In genomic region chr9:125889524-125890473, GRCh38 we compare ENCODE assay signal across 1 cellular context.
TF ChIP-seq lines count a peak whose summit lies in the region.

No MANE protein-coding gene starts in this region.

TF ChIP-seq in HepG2, 621 proteins besides CTCF, POLR2A, EP300 and RAD21 (continued from another document and continues in another):
- TF ChIP-seq ZNF597 (CRISPR knock-in tag; IDR thresholded peaks at IDR 0.05) (no peak), ZNF556 (CRISPR knock-in tag; IDR thresholded peaks at IDR 0.05; ENCODE audit: borderline replicate concordance) (no peak), KDM5B (CRISPR knock-in tag; IDR thresholded peaks at IDR 0.05; ENCODE audit: borderline replicate concordance) (no peak), NFYC (CRISPR knock-in tag; IDR thresholded peaks at IDR 0.05) (no peak), ZFX (CRISPR knock-in tag; IDR thresholded peaks at IDR 0.05; ENCODE audit: low read depth) (peak; percentile 28; the same call in 1 of the 2 replicates), PAX8 (CRISPR knock-in tag; IDR thresholded peaks at IDR 0.05; ENCODE audit: borderline replicate concordance) (no peak), SNRNP70 (IDR thresholded peaks at IDR 0.05; ENCODE audit: low read depth, low read length) (no peak), HDAC2 (CRISPR knock-in tag; IDR thresholded peaks at IDR 0.05) (no peak), ZNF18 (CRISPR knock-in tag; IDR thresholded peaks at IDR 0.05; ENCODE audit: insufficient replicate concordance) (no peak), HMGXB4 (CRISPR knock-in tag; IDR thresholded peaks at IDR 0.05; ENCODE audit: borderline replicate concordance in 1 of 2, low read depth in 1 of 2) (no peak), TMF1 (CRISPR knock-in tag; IDR thresholded peaks at IDR 0.05; ENCODE audit: low read depth) (no peak), CREBL2 (CRISPR knock-in tag; IDR thresholded peaks at IDR 0.05; ENCODE audit: borderline replicate concordance) (no peak), LRRFIP1 (CRISPR knock-in tag; conservative IDR thresholded peaks at IDR 0.05) (no peak), ZSCAN25 (CRISPR knock-in tag; IDR thresholded peaks at IDR 0.05) (no peak), NCOR1 (IDR thresholded peaks at IDR 0.05; ENCODE audit: borderline replicate concordance, low read length) (no peak), ZC3H13 (CRISPR knock-in tag; IDR thresholded peaks at IDR 0.05) (no peak), HES4 (CRISPR knock-in tag; IDR thresholded peaks at IDR 0.05; ENCODE audit: borderline replicate concordance) (0 out of 2 replicates have a peak, but pooled peaks have one; percentile 29), KDM5A (IDR thresholded peaks at IDR 0.05; ENCODE audit: borderline replicate concordance, low read length) (no peak), BCL6 (CRISPR knock-in tag; IDR thresholded peaks at IDR 0.05) (no peak), TARDBP (CRISPR knock-in tag; IDR thresholded peaks at IDR 0.05) (no peak), HNF4G (IDR thresholded peaks at IDR 0.05; ENCODE audit: borderline replicate concordance, low read depth, low read length) (no peak), HNF4G (CRISPR knock-in tag; IDR thresholded peaks at IDR 0.05; ENCODE audit: borderline replicate concordance, low read depth) (no peak), ZBTB10 (CRISPR knock-in tag; IDR thresholded peaks at IDR 0.05; ENCODE audit: borderline replicate concordance) (no peak), ZMYM2 (CRISPR knock-in tag; IDR thresholded peaks at IDR 0.05) (no peak), ZNF451 (CRISPR knock-in tag; IDR thresholded peaks at IDR 0.05) (no peak), NR2F1 (CRISPR knock-in tag; IDR thresholded peaks at IDR 0.05) (no peak), ZNF10 (CRISPR knock-in tag; IDR thresholded peaks at IDR 0.05; ENCODE audit: borderline replicate concordance, low read depth) (no peak), ZSCAN29 (CRISPR knock-in tag; conservative IDR thresholded peaks at IDR 0.05) (peak; percentile 77), KMT2A (CRISPR knock-in tag; IDR thresholded peaks at IDR 0.05) (peak; percentile 60; the same call in 1 of the 2 replicates), SP2 (CRISPR knock-in tag; IDR thresholded peaks at IDR 0.05) (no peak), AHR (CRISPR knock-in tag; IDR thresholded peaks at IDR 0.05) (no peak), TBX3 (IDR thresholded peaks at IDR 0.05; ENCODE audit: borderline replicate concordance) (no peak), ASH2L (IDR thresholded peaks at IDR 0.05; ENCODE audit: insufficient read length, low read depth, low read length) (peak; percentile 48), KIAA2018 (CRISPR knock-in tag; IDR thresholded peaks at IDR 0.05; ENCODE audit: borderline replicate concordance) (no peak), ELF4 (CRISPR knock-in tag; IDR thresholded peaks at IDR 0.05; ENCODE audit: borderline replicate concordance) (no peak), NR1H2 (CRISPR knock-in tag; IDR thresholded peaks at IDR 0.05; ENCODE audit: borderline replicate concordance, low read depth) (no peak), CSRNP2 (CRISPR knock-in tag; conservative IDR thresholded peaks at IDR 0.05; ENCODE audit: low read depth) (no peak), XBP1 (CRISPR knock-in tag; IDR thresholded peaks at IDR 0.05) (no peak)
